14 cellular contexts compared by ENCODE assay signal in genomic region chr10:51095444-51095843, GRCh38. TPM values are rescaled to one million over a fixed set of nuclear protein-coding genes. Genes with fewer than 3 reads are reported as not detected.
A peak's percentile ranks its signal among the peaks of the same experiment; 100 is the strongest.
DNase-seq lines count a peak whose midpoint lies in the region; ATAC-seq and TF ChIP-seq lines count a peak whose summit lies in the region.
"Had no signal": no experiment of that assay in that cellular context is flagged by ENCODE, and none has a peak within 500 bp of the region (broad histone marks: within the 10 kb centered on the region; RNA-seq: fewer than 3 reads in every experiment).

No MANE protein-coding gene starts in this region.

- H3K9me2 ChIP-seq in PC-9 (ENCODE audit: insufficient read depth), result no peaks in the 10 kb centered on the region

- BruUV-seq in PC-9 (replicated peaks; lab: Mats Ljungman, UMichigan), result no TSS peak

- H3K36me3 ChIP-seq in left ventricle myocardium inferior (no peaks in the 10 kb centered on the region), sigmoid colon (no peaks in the 10 kb centered on the region), PC-9 (ENCODE audit: low read depth) (no peaks in the 10 kb centered on the region)
- H3K36me3 ChIP-seq: BLaER1 treated with 17β-estradiol and CSF1 and Interleukin-3, amounts not matched to agents 10 nM and 100 nM had no signal

- TF ChIP-seq POLR2A in sigmoid colon (IDR thresholded peaks at IDR 0.05), result no peak

- H3K79me2 ChIP-seq in PC-9 (ENCODE audit: low read depth), result no peaks in the 10 kb centered on the region

- H4K20me1 ChIP-seq in PC-9 (ENCODE audit: insufficient read depth), result no peaks in the 10 kb centered on the region
- H4K20me1 ChIP-seq: BLaER1 treated with 17β-estradiol and CSF1 and Interleukin-3, amounts not matched to agents 10 nM and 100 nM had no signal

- intact Hi-C loops in left ventricle myocardium inferior (cut with micrococcal nuclease) (no loop called here), Right ventricle myocardium inferior (cut with DNase I) (no loop called here), sigmoid colon (cut with DNase I) (no loop called here), PC-9 (cut with micrococcal nuclease; ENCODE audit: unreplicated experiment) (no loop called here)

- no peak overlapping the region for H2AFZ ChIP-seq in PC-9
- H2AFZ ChIP-seq: GM23248 had no signal

- no peaks in the 10 kb centered on the region for H3K27me3 ChIP-seq in left ventricle myocardium inferior (ENCODE audit: low read depth)
- no peaks in the 10 kb centered on the region for H3K27me3 ChIP-seq in sigmoid colon
- H3K27me3 ChIP-seq in PC-9 (ENCODE audit: insufficient read depth, low read depth), result no peaks in the 10 kb centered on the region
- H3K27me3 ChIP-seq: BLaER1 treated with 17β-estradiol and CSF1 and Interleukin-3, amounts not matched to agents 10 nM and 100 nM had no signal

- ATAC-seq in Right ventricle myocardium inferior (no peak), GM19035 (IDR thresholded peaks at IDR 0.05; ENCODE audit: unreplicated experiment) (no peak)

- CTCF ChIA-PET in PC-9 (lab: Charles Lee), result no interaction called here

- peak overlapping the region; percentile 29 for H3K27ac ChIP-seq in left ventricle myocardium inferior (replicated peaks)
- peak overlapping the region; percentile 25 to 34 for H3K27ac ChIP-seq in coronary artery
- H3K27ac ChIP-seq in sigmoid colon, result peak overlapping the region in 3 of 4 donors; percentile 63 to 70 (median 67)
- no peak overlapping the region for H3K27ac ChIP-seq in PC-9
- H3K27ac ChIP-seq: BLaER1 treated with 17β-estradiol and CSF1 and Interleukin-3, amounts not matched to agents 10 nM and 100 nM; GM23248 had no signal

- H3K9me3 ChIP-seq in left ventricle myocardium inferior (replicated peaks), result no peaks in the 10 kb centered on the region
- H3K9me3 ChIP-seq in sigmoid colon, result no peaks in the 10 kb centered on the region
- H3K9me3 ChIP-seq in PC-9 (ENCODE audit: insufficient read depth, low read depth), result no peaks in the 10 kb centered on the region
- H3K9me3 ChIP-seq: BLaER1 treated with 17β-estradiol and CSF1 and Interleukin-3, amounts not matched to agents 10 nM and 100 nM had no signal

- TF ChIP-seq CTCF in left ventricle myocardium inferior (IDR thresholded peaks at IDR 0.05; ENCODE audit: borderline replicate concordance), result no peak
- TF ChIP-seq CTCF in coronary artery (IDR thresholded peaks at IDR 0.05), result no peak
- TF ChIP-seq CTCF in sigmoid colon (IDR thresholded peaks at IDR 0.05), result no peak
- TF ChIP-seq CTCF in PC-9 (conservative IDR thresholded peaks at IDR 0.05), result no peak

- peaks cover 72% of the 10 kb centered on the region for H3K4me1 ChIP-seq in left ventricle myocardium inferior
- peaks cover 0 to 78% (median 56%) of the 10 kb centered on the region in 4 donors for H3K4me1 ChIP-seq in sigmoid colon
- no peaks in the 10 kb centered on the region for H3K4me1 ChIP-seq in PC-9 (replicated peaks; ENCODE audit: insufficient read depth)
- H3K4me1 ChIP-seq: BLaER1 treated with 17β-estradiol and CSF1 and Interleukin-3, amounts not matched to agents 10 nM and 100 nM had no signal

- H3K4me3 ChIP-seq in left ventricle myocardium inferior, result no peak overlapping the region
- no peak overlapping the region for H3K4me3 ChIP-seq in coronary artery
- H3K4me3 ChIP-seq in sigmoid colon, result peak overlapping the region in 3 of 4 donors; percentile 2 to 22 (median 11)
- no peak overlapping the region for H3K4me3 ChIP-seq in PC-9
- H3K4me3 ChIP-seq: BLaER1 treated with 17β-estradiol and CSF1 and Interleukin-3, amounts not matched to agents 10 nM and 100 nM; GM23248 had no signal

- no peak for DNase-seq in left ventricle myocardium inferior
- no peak for DNase-seq in Right ventricle myocardium inferior (ENCODE audit: missing footprints)
- DNase-seq in coronary artery (ENCODE audit: low spot score), result no peak
- no peak for DNase-seq in sigmoid colon
- no peak for DNase-seq in PC-9
- DNase-seq in NCI-H526 (lab: John Stamatoyannopoulos, UW), result no peak
- DNase-seq: 8988T; AML-193; CD4-positive, CD25-positive, alpha-beta regulatory T cell; DMS53; GF-D8; GM23248 had no signal

- WGBS in sigmoid colon, 2 donors, result 92 to 95% methylated on average over 3 of the region's 3 CpGs

- H3K4me2 ChIP-seq in PC-9, result no peak overlapping the region
- H3K4me2 ChIP-seq: BLaER1 treated with 17β-estradiol and CSF1 and Interleukin-3, amounts not matched to agents 10 nM and 100 nM had no signal

- H3F3A ChIP-seq in PC-9 (ENCODE audit: insufficient read depth, low read depth), result no peaks in the 10 kb centered on the region

- POLR2A ChIA-PET in PC-9 (lab: Charles Lee; ENCODE audit: unreplicated experiment), result no interaction called here

- TF ChIP-seq EP300 in sigmoid colon (IDR thresholded peaks at IDR 0.05), result no peak

RNA-seq across cellular contexts. Expression of gene PRKG1, which starts 21.2 kb away (rescaled TPM):
- total RNA-seq in left ventricle myocardium inferior (38.9 TPM), Right ventricle myocardium inferior (28.1 TPM), sigmoid colon (10 to 100 TPM; 60.2 to 92.9 (median 79.1) TPM), PC-9 (2021) (0.68 and 0.70 TPM in 2 replicates)
- 1 to 10 TPM; 3.7 to 4.2 (median 4.0) TPM for polyA plus RNA-seq in sigmoid colon
- polyA plus RNA-seq: CD4-positive, CD25-positive, alpha-beta regulatory T cell had no signal

Comparison
In these comparisons a context has a peak if more than half of its experiments do, and no peak if none do; other contexts are left out.
1. H3K4me3 ChIP-seq: peak in sigmoid colon (3 of 4); none in left ventricle myocardium inferior (single experiment), coronary artery (single experiment) and PC-9 (single experiment).
2. RNA of gene PRKG1, which starts 21.2 kb away (total RNA-seq): 60.2 to 92.9 TPM in sigmoid colon, 38.9 TPM in left ventricle myocardium inferior (single experiment) and 28.1 TPM in Right ventricle myocardium inferior (single experiment); 0.68 to 0.70 TPM in PC-9; every median in the first group is over 10 times any median in the second.